ENCODE assay signal across 27 cellular contexts in the genomic region with DNA sequence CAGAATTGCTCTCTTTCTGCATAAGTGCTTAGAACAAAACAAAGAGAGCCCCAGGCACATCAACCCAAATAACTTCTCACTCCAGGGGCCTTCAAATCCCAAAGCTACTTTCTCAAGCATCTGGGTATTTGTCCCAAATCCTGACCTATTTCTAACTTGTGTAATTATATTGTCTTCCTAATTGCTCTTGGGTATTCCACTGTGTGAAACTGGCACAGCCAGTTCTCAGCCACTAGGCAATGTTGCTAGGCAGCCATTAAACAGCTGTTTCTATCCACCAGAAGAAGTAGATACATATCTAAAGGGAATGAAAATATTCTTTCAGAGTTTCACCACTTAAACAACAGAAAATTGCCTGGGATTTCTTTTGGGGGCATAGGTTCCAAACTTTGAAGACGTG.
"Had no signal": no experiment of that assay in that cellular context is flagged by ENCODE, and none has a peak within 500 bp of the region (broad histone marks: within the 10 kb centered on the region; RNA-seq: fewer than 3 reads in every experiment).

No MANE protein-coding gene starts in this region.

- DNase-seq: activated B cell treated with CpG ODN at 0.5 μM for 24 hours; activated CD4-positive, alpha-beta T cell treated with anti-CD3 and anti-CD28 coated beads for 1 hour; activated CD4-positive, alpha-beta T cell treated with anti-CD3 and anti-CD28 coated beads, Interleukin-2, amount 10 ng/mL, durations not matched to agents 24 days and 14 days; activated CD4-positive, alpha-beta T cell treated with anti-CD3 and anti-CD28 coated beads, Interleukin-2, amount 50 U/mL, for 48 hours; activated CD8-positive, alpha-beta memory T cell treated with anti-CD3 and anti-CD28 coated beads, Interleukin-2, amount 10 ng/mL, durations not matched to agents 7 days and 5 days; activated effector memory CD4-positive, alpha-beta T cell treated with anti-CD3 and anti-CD28 coated beads, Interleukin-2, amount 50 U/mL, for 16 hours; activated naive CD4-positive, alpha-beta T cell treated with Interleukin-2 at 50 U/mL for 16 hours; activated naive CD8-positive, alpha-beta T cell treated with anti-CD3 and anti-CD28 coated beads, Interleukin-2, amount 50 U/mL, for 24 hours; activated T-cell treated with anti-CD3 and anti-CD28 coated beads, Interleukin-2, amount 50 U/mL, for 4 hours; amniotic stem cell; Kasumi-1; KBM-7; NCI-H1092; NCI-H1436; NCI-H1694 treated with DMSO at 0.1 percent for 48 hours; NCI-H2029 treated with DMSO at 0.1 percent for 48 hours; NCI-H446 treated with DMSO at 0.1 percent for 48 hours; NCI-H524 treated with DMSO at 0.1 percent for 48 hours; NCI-H82; NK-92 treated with Interleukin-12 subunit alpha and Interleukin-12 subunit beta, amount 100 ng/mL, for 24 hours; OCI-M1; RPMI8226; T-helper 17 cell; T-helper 9 cell had no signal

- ATAC-seq: activated CD8-positive, alpha-beta memory T cell treated with anti-CD3 and anti-CD28 coated beads, Interleukin-2, amount 10 ng/mL, durations not matched to agents 7 days and 5 days; activated naive CD4-positive, alpha-beta T cell treated with anti-CD3 and anti-CD28 coated beads, Interleukin-2, amount 50 U/mL, for 72 hours; activated naive CD8-positive, alpha-beta T cell treated with anti-CD3 and anti-CD28 coated beads, Interleukin-2, amount 50 U/mL, for 24 hours; activated T-cell treated with anti-CD3 and anti-CD28 coated beads, Interleukin-2, amount 50 U/mL, for 4 hours; Panc1; Right ventricle myocardium inferior; T-helper 17 cell had no signal
